In genomic region chr2:74391580-74392448, GRCh38 we compare ENCODE assay signal across 1 cellular context.
TF ChIP-seq lines count a peak whose summit lies in the region.

No MANE protein-coding gene starts in this region.

TF ChIP-seq in HepG2, 621 proteins besides CTCF, POLR2A, EP300 and RAD21 (continued from another document and continues in another):
- TF ChIP-seq CSRNP2 (CRISPR knock-in tag; conservative IDR thresholded peaks at IDR 0.05; ENCODE audit: low read depth) (0 out of 2 replicates have a peak, but pooled peaks have one; percentile 41), TMF1 (CRISPR knock-in tag; IDR thresholded peaks at IDR 0.05; ENCODE audit: low read depth) (peak; percentile 85; the same call in 1 of the 2 replicates), KMT2A (CRISPR knock-in tag; IDR thresholded peaks at IDR 0.05) (peak; percentile 84), ESRRA (CRISPR knock-in tag; IDR thresholded peaks at IDR 0.05; ENCODE audit: low read depth) (no peak), NBN (conservative IDR thresholded peaks at IDR 0.05) (no peak), KLF9 (CRISPR knock-in tag; IDR thresholded peaks at IDR 0.05; ENCODE audit: low read depth) (no peak), ZMAT5 (CRISPR knock-in tag; IDR thresholded peaks at IDR 0.05; ENCODE audit: borderline replicate concordance, low read depth) (no peak), E2F2 (CRISPR knock-in tag; IDR thresholded peaks at IDR 0.05; ENCODE audit: borderline replicate concordance) (0 out of 2 replicates have a peak, but pooled peaks have one; percentile 33), THAP11 (CRISPR knock-in tag; IDR thresholded peaks at IDR 0.05) (peak; percentile 89), ZNF788 (CRISPR knock-in tag; IDR thresholded peaks at IDR 0.05; ENCODE audit: borderline replicate concordance) (peak; percentile 41; the same call in 1 of the 2 replicates), HDAC6 (IDR thresholded peaks at IDR 0.05; ENCODE audit: low read depth, low read length) (no peak; the same call in 1 of the 2 replicates), ZNF3 (CRISPR knock-in tag; IDR thresholded peaks at IDR 0.05) (no peak), SP140L (CRISPR knock-in tag; IDR thresholded peaks at IDR 0.05; ENCODE audit: borderline replicate concordance) (no peak; the same call in 1 of the 2 replicates), ZNF383 (CRISPR knock-in tag; IDR thresholded peaks at IDR 0.05; ENCODE audit: borderline replicate concordance) (no peak), ZNF639 (CRISPR knock-in tag; conservative IDR thresholded peaks at IDR 0.05) (no peak), MBD4 (IDR thresholded peaks at IDR 0.05; ENCODE audit: borderline replicate concordance, low read length) (no peak), ARNT2 (CRISPR knock-in tag; IDR thresholded peaks at IDR 0.05; ENCODE audit: low read depth) (peak; percentile 54; the same call in 1 of the 2 replicates), ZNF180 (CRISPR knock-in tag; IDR thresholded peaks at IDR 0.05; ENCODE audit: borderline replicate concordance, low read depth) (0 out of 2 replicates have a peak, but pooled peaks have one; percentile 9), ZNF605 (CRISPR knock-in tag; IDR thresholded peaks at IDR 0.05) (no peak; the same call in 1 of the 2 replicates), NFKB2 (CRISPR knock-in tag; IDR thresholded peaks at IDR 0.05; ENCODE audit: borderline replicate concordance) (peak; percentile 63; the same call in 1 of the 2 replicates), ATF1 (CRISPR knock-in tag; IDR thresholded peaks at IDR 0.05) (no peak), REL (CRISPR knock-in tag; conservative IDR thresholded peaks at IDR 0.05) (0 out of 2 replicates have a peak, but pooled peaks have one; percentile 47), ZNF75D (CRISPR knock-in tag; IDR thresholded peaks at IDR 0.05; ENCODE audit: borderline replicate concordance) (no peak), NFE2L1 (CRISPR knock-in tag; IDR thresholded peaks at IDR 0.05; ENCODE audit: borderline replicate concordance) (no peak), GPN1 (CRISPR knock-in tag; IDR thresholded peaks at IDR 0.05; ENCODE audit: borderline replicate concordance) (no peak; the same call in 1 of the 2 replicates), ZNF672 (CRISPR knock-in tag; IDR thresholded peaks at IDR 0.05) (no peak), ZNF274 (CRISPR knock-in tag; IDR thresholded peaks at IDR 0.05) (peak; percentile 95), ELF3 (CRISPR knock-in tag; IDR thresholded peaks at IDR 0.05) (peak; percentile 71; the same call in 1 of the 2 replicates), FOXA1 (IDR thresholded peaks at IDR 0.05) (no peak), FOXA1 (CRISPR knock-in tag; IDR thresholded peaks at IDR 0.05) (no peak), ZNF17 (CRISPR knock-in tag; IDR thresholded peaks at IDR 0.05) (no peak), FOXO1 (CRISPR knock-in tag; IDR thresholded peaks at IDR 0.05) (peak; percentile 33; the same call in 1 of the 2 replicates), DBP (CRISPR knock-in tag; IDR thresholded peaks at IDR 0.05; ENCODE audit: not compliant biosample characterization) (no peak), ZNF501 (CRISPR knock-in tag; IDR thresholded peaks at IDR 0.05) (peak; percentile 64; the same call in 1 of the 2 replicates), SNRNP70 (IDR thresholded peaks at IDR 0.05; ENCODE audit: low read depth, low read length) (no peak), HDAC2 (CRISPR knock-in tag; IDR thresholded peaks at IDR 0.05) (no peak; the same call in none of the 2 replicates), NCOA5 (CRISPR knock-in tag; IDR thresholded peaks at IDR 0.05) (no peak)
- TF ChIP-seq, protein P1, sequence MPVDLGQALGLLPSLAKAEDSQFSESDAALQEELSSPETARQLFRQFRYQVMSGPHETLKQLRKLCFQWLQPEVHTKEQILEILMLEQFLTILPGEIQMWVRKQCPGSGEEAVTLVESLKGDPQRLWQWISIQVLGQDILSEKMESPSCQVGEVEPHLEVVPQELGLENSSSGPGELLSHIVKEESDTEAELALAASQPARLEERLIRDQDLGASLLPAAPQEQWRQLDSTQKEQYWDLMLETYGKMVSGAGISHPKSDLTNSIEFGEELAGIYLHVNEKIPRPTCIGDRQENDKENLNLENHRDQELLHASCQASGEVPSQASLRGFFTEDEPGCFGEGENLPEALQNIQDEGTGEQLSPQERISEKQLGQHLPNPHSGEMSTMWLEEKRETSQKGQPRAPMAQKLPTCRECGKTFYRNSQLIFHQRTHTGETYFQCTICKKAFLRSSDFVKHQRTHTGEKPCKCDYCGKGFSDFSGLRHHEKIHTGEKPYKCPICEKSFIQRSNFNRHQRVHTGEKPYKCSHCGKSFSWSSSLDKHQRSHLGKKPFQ (CRISPR knock-in tag; IDR thresholded peaks at IDR 0.05; ENCODE audit: insufficient replicate concordance): no peak
- TF ChIP-seq, protein P2, sequence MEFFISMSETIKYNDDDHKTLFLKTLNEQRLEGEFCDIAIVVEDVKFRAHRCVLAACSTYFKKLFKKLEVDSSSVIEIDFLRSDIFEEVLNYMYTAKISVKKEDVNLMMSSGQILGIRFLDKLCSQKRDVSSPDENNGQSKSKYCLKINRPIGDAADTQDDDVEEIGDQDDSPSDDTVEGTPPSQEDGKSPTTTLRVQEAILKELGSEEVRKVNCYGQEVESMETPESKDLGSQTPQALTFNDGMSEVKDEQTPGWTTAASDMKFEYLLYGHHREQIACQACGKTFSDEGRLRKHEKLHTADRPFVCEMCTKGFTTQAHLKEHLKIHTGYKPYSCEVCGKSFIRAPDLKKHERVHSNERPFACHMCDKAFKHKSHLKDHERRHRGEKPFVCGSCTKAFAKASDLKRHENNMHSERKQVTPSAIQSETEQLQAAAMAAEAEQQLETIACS (CRISPR knock-in tag; IDR thresholded peaks at IDR 0.05): 0 out of 2 replicates have a peak, but pooled peaks have one; percentile 10
- TF ChIP-seq, protein P3, sequence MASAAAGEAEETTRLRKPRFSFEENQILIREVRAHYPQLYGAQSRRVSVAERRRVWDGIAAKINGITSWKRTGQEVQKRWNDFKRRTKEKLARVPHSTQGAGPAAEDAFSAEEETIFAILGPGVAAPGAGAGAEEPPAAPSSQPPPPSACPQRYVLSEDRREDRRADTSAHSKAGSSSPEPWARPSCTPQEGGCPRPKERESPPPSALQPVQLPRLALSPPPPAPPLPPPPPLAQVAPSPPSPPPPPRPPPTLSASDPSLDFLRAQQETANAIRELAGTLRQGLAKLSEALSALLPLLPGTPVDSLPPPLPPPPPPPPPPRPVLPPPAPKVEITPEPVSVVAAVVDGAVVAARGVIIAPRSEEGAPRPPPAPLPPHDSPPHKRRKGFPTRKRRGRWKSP (CRISPR knock-in tag; IDR thresholded peaks at IDR 0.05): peak; percentile 64; the same call in 1 of the 2 replicates
- TF ChIP-seq, protein P4, sequence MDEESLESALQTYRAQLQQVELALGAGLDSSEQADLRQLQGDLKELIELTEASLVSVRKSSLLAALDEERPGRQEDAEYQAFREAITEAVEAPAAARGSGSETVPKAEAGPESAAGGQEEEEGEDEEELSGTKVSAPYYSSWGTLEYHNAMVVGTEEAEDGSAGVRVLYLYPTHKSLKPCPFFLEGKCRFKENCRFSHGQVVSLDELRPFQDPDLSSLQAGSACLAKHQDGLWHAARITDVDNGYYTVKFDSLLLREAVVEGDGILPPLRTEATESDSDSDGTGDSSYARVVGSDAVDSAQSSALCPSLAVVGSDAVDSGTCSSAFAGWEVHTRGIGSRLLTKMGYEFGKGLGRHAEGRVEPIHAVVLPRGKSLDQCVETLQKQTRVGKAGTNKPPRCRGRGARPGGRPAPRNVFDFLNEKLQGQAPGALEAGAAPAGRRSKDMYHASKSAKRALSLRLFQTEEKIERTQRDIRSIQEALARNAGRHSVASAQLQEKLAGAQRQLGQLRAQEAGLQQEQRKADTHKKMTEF (CRISPR knock-in tag; IDR thresholded peaks at IDR 0.05): peak; percentile 76
- TF ChIP-seq, protein P5, sequence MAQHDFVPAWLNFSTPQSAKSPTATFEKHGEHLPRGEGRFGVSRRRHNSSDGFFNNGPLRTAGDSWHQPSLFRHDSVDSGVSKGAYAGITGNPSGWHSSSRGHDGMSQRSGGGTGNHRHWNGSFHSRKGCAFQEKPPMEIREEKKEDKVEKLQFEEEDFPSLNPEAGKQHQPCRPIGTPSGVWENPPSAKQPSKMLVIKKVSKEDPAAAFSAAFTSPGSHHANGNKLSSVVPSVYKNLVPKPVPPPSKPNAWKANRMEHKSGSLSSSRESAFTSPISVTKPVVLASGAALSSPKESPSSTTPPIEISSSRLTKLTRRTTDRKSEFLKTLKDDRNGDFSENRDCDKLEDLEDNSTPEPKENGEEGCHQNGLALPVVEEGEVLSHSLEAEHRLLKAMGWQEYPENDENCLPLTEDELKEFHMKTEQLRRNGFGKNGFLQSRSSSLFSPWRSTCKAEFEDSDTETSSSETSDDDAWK (CRISPR knock-in tag; IDR thresholded peaks at IDR 0.05): no peak
